18 cellular contexts compared by ENCODE assay signal in the genomic region with DNA sequence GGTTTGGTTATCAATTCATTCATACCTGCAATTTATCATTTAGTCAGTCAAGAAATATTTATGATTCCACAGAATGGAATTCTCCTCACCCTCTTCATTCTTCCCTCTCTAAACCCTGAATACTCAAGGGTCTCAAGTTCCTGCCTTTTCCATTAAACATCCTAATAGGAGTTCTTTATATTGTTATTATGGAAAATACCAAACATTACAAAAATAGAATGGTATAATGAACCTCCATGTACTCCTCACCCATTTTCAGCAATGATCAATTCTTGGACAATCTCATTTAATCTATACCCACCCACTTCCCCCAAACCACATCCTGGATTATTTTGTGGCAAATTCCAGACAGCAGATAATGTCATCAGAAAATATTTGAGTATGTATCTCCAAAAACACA.
"Had no signal": no experiment of that assay in that cellular context is flagged by ENCODE, and none has a peak within 500 bp of the region (broad histone marks: within the 10 kb centered on the region; RNA-seq: fewer than 3 reads in every experiment).

No MANE protein-coding gene starts in this region.

- H3K27me3 ChIP-seq: ascending aorta, cardiac muscle cell, suprapubic skin, upper lobe of left lung had no signal

- H3K9me3 ChIP-seq: ascending aorta, suprapubic skin had no signal

- DNase-seq: activated CD4-positive, alpha-beta T cell treated with anti-CD3 and anti-CD28 coated beads for 36 hours; activated CD8-positive, alpha-beta memory T cell treated with anti-CD3 and anti-CD28 coated beads, Interleukin-2, amount 50 U/mL, for 4 hours; activated CD8-positive, alpha-beta T cell treated with anti-CD3 and anti-CD28 coated beads for 36 hours; activated naive CD4-positive, alpha-beta T cell; hypothalamus; left colon; natural killer cell; right cardiac atrium; stimulated activated CD4-positive, alpha-beta T cell treated with anti-CD3 and anti-CD28 coated beads, Interleukin-12 subunit alpha, Interleukin-12 subunit beta, amount 100 ng/mL, for 4 hours; stimulated activated naive CD4-positive, alpha-beta T cell treated with Interleukin-2 at 50 U/mL for 16 hours; T-cell; T1000; upper lobe of left lung had no signal

- H3K36me3 ChIP-seq: ascending aorta, cardiac muscle cell, suprapubic skin, upper lobe of left lung had no signal

- ATAC-seq: activated CD4-positive, alpha-beta T cell treated with anti-CD3 and anti-CD28 coated beads for 36 hours; activated CD8-positive, alpha-beta T cell treated with anti-CD3 and anti-CD28 coated beads for 36 hours; left colon; natural killer cell; T-cell had no signal

- H3K27ac ChIP-seq: ascending aorta, cardiac muscle cell, suprapubic skin, upper lobe of left lung, VCaP had no signal

- H3K4me3 ChIP-seq: ascending aorta, cardiac muscle cell, lung, suprapubic skin, upper lobe of left lung had no signal

- H3K4me1 ChIP-seq: ascending aorta, suprapubic skin, upper lobe of left lung had no signal
